8 cellular contexts compared by ENCODE assay signal in genomic region chr3:98986073-98986472, GRCh38.
DNase-seq lines count a peak whose midpoint lies in the region; TF ChIP-seq lines count a peak whose summit lies in the region.

No MANE protein-coding gene starts in this region.

- H3K4me1 ChIP-seq in neuron (ENCODE audit: insufficient read depth, low read length) = peaks cover 55% of the 10 kb centered on the region

- in situ Hi-C loops in SK-MEL-5 (cut with HindIII; ENCODE audit: low pct_unique_long_range_greater_than_20kb, low sequenced_read_pairs) = loop anchor here (25.0 kb wide), 1 partner anchor 149 kb away; no protein-coding TSS in a partner anchor

- TF ChIP-seq CTCF in GM10248 (IDR thresholded peaks at IDR 0.05; ENCODE audit: control extremely low read depth, extremely low read depth, low read depth, missing control alignments) = no peak

- POLR2A ChIA-PET in GM10248 (lab: Yijun Ruan, JAX) = no interaction called here

- no peaks in the 10 kb centered on the region for H3K27me3 ChIP-seq in neuron (ENCODE audit: insufficient read depth, low read length)

- DNase-seq in GM04504 (ENCODE audit: low read depth) (peak; percentile 88), SK-MEL-5 (ENCODE audit: low read depth, low spot score) (peak; percentile 73), fibroblast of peridontal ligament (ENCODE audit: extremely low read depth) (peak; percentile 92), GM10248 (ENCODE audit: extremely low spot score) (no peak), UCSD-AML1 (lab: John Stamatoyannopoulos, UW; ENCODE audit: unreplicated experiment) (no peak), GM19240 (ENCODE audit: insufficient read length, low spot score) (no peak)
- DNase-seq in activated CD4-positive, CD25-positive, alpha-beta regulatory T cell (lab: John Stamatoyannopoulos, UW) = no peak

- peak overlapping the region; percentile 25 for H3K4me3 ChIP-seq in neuron (ENCODE audit: low read length)

- no peaks in the 10 kb centered on the region for H3K36me3 ChIP-seq in neuron (ENCODE audit: insufficient read depth, low read length)

- CTCF ChIA-PET in GM10248 (lab: Yijun Ruan, JAX) = interaction anchor here (1.1 to 3.4 kb wide), 2 partner anchors 8 to 36 kb away, joined by 3 to 23 read pairs; no protein-coding TSS in a partner anchor

- no peaks in the 10 kb centered on the region for H3K9me3 ChIP-seq in neuron (ENCODE audit: low read length)

- no peak overlapping the region for H2AFZ ChIP-seq in neuron (ENCODE audit: low read depth, low read length)

Comparison
In these comparisons a context has a peak if more than half of its experiments do, and no peak if none do; other contexts are left out.
1. DNase-seq: peak in GM04504 (single experiment), SK-MEL-5 (single experiment) and fibroblast of peridontal ligament (single experiment); none in GM10248 (single experiment), UCSD-AML1 (single experiment), activated CD4-positive, CD25-positive, alpha-beta regulatory T cell (0 of 4) and GM19240 (single experiment).